12 cellular contexts compared by ENCODE assay signal in genomic region chr12:14785568-14785967, GRCh38. TPM values are rescaled to one million over a fixed set of nuclear protein-coding genes. Genes with fewer than 3 reads are reported as not detected.
"Had no signal": no experiment of that assay in that cellular context is flagged by ENCODE, and none has a peak within 500 bp of the region (broad histone marks: within the 10 kb centered on the region; RNA-seq: fewer than 3 reads in every experiment).

No MANE protein-coding gene starts in this region.

- H3K4me3 Mint-ChIP-seq: GM23338, H9, IgD-negative memory B cell had no signal

- H3K4me3 ChIP-seq: GM23338 had no signal

- H3K36me3 Mint-ChIP-seq: IgD-negative memory B cell had no signal

- ATAC-seq: GM23338, HepG2 had no signal

- FAIRE-seq: H1, H54, HepG2 had no signal

- DNase-seq: H9, HCEC 1CT, Karpas-422, KBM-7 had no signal

- H3K4me1 Mint-ChIP-seq: GM23338 had no signal

- H3K9me3 Mint-ChIP-seq: GM23338, H9, IgD-negative memory B cell had no signal

- H3K27ac ChIP-seq: HL-60, KMS-11 had no signal

- H3K27ac Mint-ChIP-seq: GM23338, H9, IgD-negative memory B cell had no signal

- H3K27me3 Mint-ChIP-seq: IgD-negative memory B cell had no signal

RNA-seq across cellular contexts. Expression of gene SMCO3, which starts 28.4 kb away (rescaled TPM):
- total RNA-seq: GM23338, H1, H9, HT1080 had no signal
- polyA plus RNA-seq: H1, IgD-negative memory B cell had no signal

RNA-seq across cellular contexts. Expression of gene ART4, which starts 57.8 kb away (rescaled TPM):
- total RNA-seq: GM23338, H1, H9, HT1080 had no signal
- polyA plus RNA-seq: H1, IgD-negative memory B cell had no signal
